Comparison of ENCODE assay signal across 23 cellular contexts in the genomic region with DNA sequence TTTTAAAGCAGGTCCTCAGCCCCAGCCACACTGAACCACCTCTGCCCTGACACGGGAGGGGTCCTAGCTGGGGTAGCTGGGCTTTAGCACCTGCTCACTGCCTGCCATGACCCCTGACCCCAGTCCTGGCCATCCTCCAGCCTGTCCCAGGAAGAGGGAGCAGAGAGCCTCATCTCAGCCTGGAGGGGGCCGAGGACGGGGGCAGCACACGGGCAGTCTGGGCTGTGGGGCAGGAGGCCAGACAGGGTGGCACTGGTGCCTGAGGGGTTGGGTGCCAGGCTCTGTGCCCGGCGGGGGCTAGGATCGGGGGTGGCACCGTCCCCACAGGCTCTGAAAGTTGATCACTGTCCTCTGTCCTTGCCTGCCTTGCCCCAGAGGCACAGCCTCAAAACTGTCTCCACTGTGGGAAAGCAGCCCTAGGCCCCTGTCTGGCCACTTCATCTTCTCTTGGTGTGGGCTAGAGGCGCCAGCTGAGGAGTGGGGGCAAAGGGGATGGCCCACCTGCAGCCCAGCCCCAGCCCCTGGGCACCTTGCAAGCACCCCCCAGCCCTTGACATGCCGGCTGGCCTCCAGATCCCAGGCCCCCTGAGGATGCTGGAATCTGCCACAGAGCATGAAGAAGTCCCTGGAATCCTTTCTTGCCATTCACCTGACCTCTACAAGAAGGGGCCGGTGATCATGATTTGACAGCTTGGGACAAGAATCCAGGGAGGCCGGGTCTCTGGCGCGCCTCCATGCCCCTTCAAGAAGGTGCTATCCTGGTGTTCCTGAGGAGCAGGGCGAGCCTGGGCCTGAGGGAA. TPM values are rescaled to one million over a fixed set of nuclear protein-coding genes. Genes with fewer than 3 reads are reported as not detected.
"Had no signal": no experiment of that assay in that cellular context is flagged by ENCODE, and none has a peak within 500 bp of the region (broad histone marks: within the 10 kb centered on the region; RNA-seq: fewer than 3 reads in every experiment).

No MANE protein-coding gene starts in this region.

- H3K27me3 ChIP-seq: cardiac muscle cell, sigmoid colon, testis had no signal

- H3K9me3 ChIP-seq: sigmoid colon, testis had no signal

- H3K27ac ChIP-seq: cardiac muscle cell, parathyroid adenoma, sigmoid colon, testis had no signal

- ATAC-seq: activated CD8-positive, alpha-beta T cell treated with anti-CD3 and anti-CD28 coated beads, Interleukin-2, amount 10 ng/mL, durations not matched to agents 7 days and 5 days; activated naive CD8-positive, alpha-beta T cell treated with anti-CD3 and anti-CD28 coated beads, Interleukin-2, amount 50 U/mL, for 24 hours; left lobe of liver; natural killer cell; stimulated activated naive B cell treated with anti-CD40 and anti-IgM and Interleukin-4, amounts not matched to agents 10 μg/mL and 1 μg/mL and 100 μg/mL, for 72 hours had no signal

- H3K36me3 ChIP-seq: cardiac muscle cell had no signal

- H3K4me3 ChIP-seq: cardiac muscle cell, sigmoid colon, smooth muscle cell, testis had no signal

- H3K4me2 ChIP-seq: smooth muscle cell had no signal

- DNase-seq: activated CD4-positive, alpha-beta T cell treated with anti-CD3 and anti-CD28 coated beads for 1 hour; activated CD4-positive, alpha-beta T cell treated with anti-CD3 and anti-CD28 coated beads, Interleukin-2, amount 50 U/mL, for 1 hour; activated CD8-positive, alpha-beta T cell treated with anti-CD3 and anti-CD28 coated beads, Interleukin-2, amount 10 ng/mL, durations not matched to agents 7 days and 5 days; activated gamma-delta T cell; activated naive CD4-positive, alpha-beta T cell treated with anti-CD3 and anti-CD28 coated beads, Interleukin-2, amount 50 U/mL, for 16 hours; activated naive CD8-positive, alpha-beta T cell treated with anti-CD3 and anti-CD28 coated beads, Interleukin-2, amount 50 U/mL, for 24 hours; effector CD4-positive, alpha-beta T cell; erythroblast; foreskin fibroblast; midbrain; natural killer cell; sigmoid colon; stimulated activated CD4-positive, alpha-beta T cell treated with anti-CD3 and anti-CD28 coated beads, Interleukin-2, amount 100 ng/mL, for 48 hours; stimulated activated CD8-positive, alpha-beta memory T cell treated with anti-CD3 and anti-CD28 coated beads, Interleukin-4, amount 100 ng/mL, for 48 hours; stimulated activated naive B cell treated with anti-CD40 and anti-IgM and Interleukin-4, amounts not matched to agents 10 μg/mL and 1 μg/mL and 100 μg/mL, for 72 hours; testis had no signal

- FAIRE-seq: endometrium, TTC549 had no signal

- H3K4me1 ChIP-seq: parathyroid adenoma, testis had no signal

- H2AFZ ChIP-seq: parathyroid adenoma had no signal

- H3K9ac ChIP-seq: parathyroid adenoma had no signal

RNA-seq across cellular contexts. Expression of a gene that starts 45.8 kb away (rescaled TPM):
- total RNA-seq: cardiac muscle cell, kidney epithelial cell had no signal
- polyA plus RNA-seq: cardiac muscle cell had no signal
